Comparison of ENCODE assay signal across 10 cellular contexts in genomic region chr2:74689671-74690070, GRCh38. TPM values are rescaled to one million over a fixed set of nuclear protein-coding genes. Genes with fewer than 3 reads are reported as not detected.
"Had no signal": no experiment of that assay in that cellular context is flagged by ENCODE, and none has a peak within 500 bp of the region (broad histone marks: within the 10 kb centered on the region; RNA-seq: fewer than 3 reads in every experiment).

No MANE protein-coding gene starts in this region.

- H3K27ac ChIP-seq: GM23248, HL-60 had no signal

- H3K9me3 Mint-ChIP-seq: IgD-negative memory B cell had no signal

- H3K36me3 ChIP-seq: HAP-1 had no signal

- H3K27ac Mint-ChIP-seq: HFFc6 had no signal

- H3K36me3 Mint-ChIP-seq: IgD-negative memory B cell had no signal

- H2AFZ ChIP-seq: GM23248 had no signal

- H3K4me1 ChIP-seq: HAP-1 had no signal

- H3K9me3 ChIP-seq: HAP-1 had no signal

- DNase-seq: GM23248, GOT3, H7, HFFc6 had no signal

- H3K9ac ChIP-seq: GM23248 had no signal

- H3K4me3 ChIP-seq: GM23248, HAP-1 had no signal

- ATAC-seq: HCT116, HepG2 had no signal

- FAIRE-seq: HepG2 had no signal

RNA-seq across cellular contexts. Expression of gene M1AP, which starts 41.5 kb away (rescaled TPM):
- total RNA-seq: H4, HepG2 had no signal
- polyA plus RNA-seq: HepG2, IgD-negative memory B cell had no signal
